17 cellular contexts compared by ENCODE assay signal in genomic region chr3:41258239-41258800, GRCh38. TPM values are rescaled to one million over a fixed set of nuclear protein-coding genes. Genes with fewer than 3 reads are reported as not detected.
DNase-seq lines count a peak whose midpoint lies in the region; ATAC-seq, FAIRE-seq and TF ChIP-seq lines count a peak whose summit lies in the region.
"Had no signal": no experiment of that assay in that cellular context is flagged by ENCODE, and none has a peak within 500 bp of the region (broad histone marks: within the 10 kb centered on the region; RNA-seq: fewer than 3 reads in every experiment).

No MANE protein-coding gene starts in this region.

- H3K4me3 ChIP-seq in liver (ENCODE audit: low read depth in 1 of 3, low read length in 3 of 3) (no peak overlapping the region), HepG2 (replicated peaks in 1 of 3; ENCODE audit: insufficient read depth in 1 of 3, low read depth in 2 of 3, low read length in 3 of 3) (no peak overlapping the region)
- H3K4me3 ChIP-seq: GM23248 had no signal

- TF ChIP-seq EP300 in HepG2 (IDR thresholded peaks at IDR 0.05; ENCODE audit: low read depth in 2 of 2, low read length in 2 of 2) (no peak), HepG2 (CRISPR knock-in tag; IDR thresholded peaks at IDR 0.05; ENCODE audit: borderline replicate concordance) (no peak)

- no peaks in the 10 kb centered on the region for H4K20me1 ChIP-seq in HepG2 (ENCODE audit: insufficient read depth, low read length)

- H3K36me3 ChIP-seq in liver (ENCODE audit: control insufficient read depth in 4 of 4, insufficient read depth in 3 of 4, low read depth in 1 of 4, low read length in 3 of 4) (no peaks in the 10 kb centered on the region), HepG2 (replicated peaks in 1 of 2; ENCODE audit: control insufficient read depth in 1 of 2, insufficient read depth in 2 of 2, low read length in 2 of 2) (peaks cover 0 to 2% of the 10 kb centered on the region in 2 experiments; a peak in 2 of 5 replicates)

- 78% methylated on average over 4 of the region's 4 CpGs for WGBS in liver
- 100% methylated on average over 4 of the region's 4 CpGs for WGBS in HepG2 (ENCODE audit: low lambda C conversion rate)

- H3K4me2 ChIP-seq in HepG2 (ENCODE audit: low read depth, low read length) = no peak overlapping the region

- H3K9me3 ChIP-seq in liver (ENCODE audit: control insufficient read depth in 4 of 4, low read length in 3 of 4) (no peaks in the 10 kb centered on the region), HepG2 (ENCODE audit: low read length) (no peaks in the 10 kb centered on the region)

- CTCF ChIA-PET in HepG2 (lab: Yijun Ruan, JAX; ENCODE audit: low intra/inter-chr PET ratio, low total read pairs) = no interaction called here

- no peak overlapping the region for H3K27ac Mint-ChIP-seq in activated T-cell treated with anti-CD3 and anti-CD28 coated beads, Interleukin-2, amount 50 U/mL, for 72 hours
- H3K27ac Mint-ChIP-seq: B cell; CD4-positive, alpha-beta T cell had no signal

- intact Hi-C loops in HepG2 (cut with micrococcal nuclease; ENCODE audit: unreplicated experiment) = no loop called here

- in situ Hi-C loops in HepG2 (cut with HindIII; ENCODE audit: extremely low pct_ligation_motif_present, low pct_unique_long_range_greater_than_20kb) = no loop called here

- no peaks in the 10 kb centered on the region for H3K27me3 Mint-ChIP-seq in activated T-cell treated with anti-CD3 and anti-CD28 coated beads, Interleukin-2, amount 50 U/mL, for 4 hours (ENCODE audit: low read depth)
- H3K27me3 Mint-ChIP-seq in activated T-cell treated with anti-CD3 and anti-CD28 coated beads, Interleukin-2, amount 50 U/mL, for 72 hours (ENCODE audit: low read depth) = no peaks in the 10 kb centered on the region
- H3K27me3 Mint-ChIP-seq: B cell; CD4-positive, alpha-beta T cell had no signal

- ATAC-seq in HepG2 (no peak), HG03439 (IDR thresholded peaks at IDR 0.05; ENCODE audit: unreplicated experiment) (no peak)
- ATAC-seq in activated T-cell treated with anti-CD3 and anti-CD28 coated beads, Interleukin-2, amount 50 U/mL, for 4 hours = no peak
- ATAC-seq in activated T-cell treated with anti-CD3 and anti-CD28 coated beads, Interleukin-2, amount 50 U/mL, for 72 hours (replicated peaks in 1 of 2) = no peak

- peak in 1 of 2 donors; percentile 14 for TF ChIP-seq RAD21 in liver (IDR thresholded peaks at IDR 0.05)
- TF ChIP-seq RAD21 in HepG2 (CRISPR knock-in tag; IDR thresholded peaks at IDR 0.05) = no peak

- peaks cover 4% of the 10 kb centered on the region for H3K36me3 Mint-ChIP-seq in activated T-cell treated with anti-CD3 and anti-CD28 coated beads, Interleukin-2, amount 50 U/mL, for 4 hours (ENCODE audit: insufficient read depth)
- H3K36me3 Mint-ChIP-seq in activated T-cell treated with anti-CD3 and anti-CD28 coated beads, Interleukin-2, amount 50 U/mL, for 72 hours (ENCODE audit: insufficient read depth in 2 of 2) = no peaks in the 10 kb centered on the region

- POLR2A ChIA-PET in HepG2 (lab: Yijun Ruan, JAX) = no interaction called here

- no peak for TF ChIP-seq POLR2A in HepG2 (IDR thresholded peaks at IDR 0.05; ENCODE audit: insufficient read depth in 1 of 2, low read depth in 2 of 2, low read length in 2 of 2)

- H3K4me1 ChIP-seq in liver (ENCODE audit: control insufficient read depth in 4 of 4, insufficient read depth in 4 of 4, low read length in 3 of 4) (peaks cover 0 to 5% (median 0%) of the 10 kb centered on the region in 4 donors), HepG2 (ENCODE audit: insufficient read depth, low read length) (no peaks in the 10 kb centered on the region)

- H3K27ac ChIP-seq in liver (ENCODE audit: low read depth in 1 of 2, low read length in 2 of 2) (no peak overlapping the region), HepG2 (ENCODE audit: extremely low read length, insufficient read depth, low read length) (no peak overlapping the region)
- H3K27ac ChIP-seq: GM23248 had no signal

- no peak for FAIRE-seq in HepG2 (lab: Jason Lieb, UNC)
- FAIRE-seq: GM18507 had no signal

- no peaks in the 10 kb centered on the region for H3K27me3 ChIP-seq in liver (ENCODE audit: control insufficient read depth in 4 of 4, insufficient read depth in 4 of 4, low read length in 3 of 4)
- no peaks in the 10 kb centered on the region for H3K27me3 ChIP-seq in HepG2 (ENCODE audit: control insufficient read depth in 1 of 2, insufficient read depth in 2 of 2, low read length in 2 of 2)

- H3K79me2 ChIP-seq in HepG2 (ENCODE audit: insufficient read depth, low read length) = no peaks in the 10 kb centered on the region

- no TSS peak for BruUV-seq in HepG2 (replicated peaks; lab: Mats Ljungman, UMichigan)

- no peaks in the 10 kb centered on the region for H3K4me1 Mint-ChIP-seq in activated T-cell treated with anti-CD3 and anti-CD28 coated beads, Interleukin-2, amount 50 U/mL, for 4 hours (ENCODE audit: low read depth)
- H3K4me1 Mint-ChIP-seq in activated T-cell treated with anti-CD3 and anti-CD28 coated beads, Interleukin-2, amount 50 U/mL, for 72 hours (ENCODE audit: low read depth) = no peaks in the 10 kb centered on the region
- H3K4me1 Mint-ChIP-seq: B cell had no signal

- H3K9me3 Mint-ChIP-seq in activated T-cell treated with anti-CD3 and anti-CD28 coated beads, Interleukin-2, amount 50 U/mL, for 4 hours = peaks cover 5% of the 10 kb centered on the region
- H3K9me3 Mint-ChIP-seq in activated T-cell treated with anti-CD3 and anti-CD28 coated beads, Interleukin-2, amount 50 U/mL, for 72 hours = no peaks in the 10 kb centered on the region
- H3K9me3 Mint-ChIP-seq: CD4-positive, alpha-beta T cell had no signal

- TF ChIP-seq CTCF in liver (IDR thresholded peaks at IDR 0.05; ENCODE audit: low read depth, low read length, missing input control) (no peak), HepG2 (CRISPR knock-in tag; IDR thresholded peaks at IDR 0.05) (no peak)

- H3K9ac ChIP-seq in liver (ENCODE audit: low read depth in 1 of 2, low read length in 2 of 2) (no peak overlapping the region), HepG2 (ENCODE audit: insufficient read depth, low read depth, low read length) (no peak overlapping the region)
- H3K9ac ChIP-seq: GM23248 had no signal

- no peak overlapping the region for H3K4me3 Mint-ChIP-seq in activated T-cell treated with anti-CD3 and anti-CD28 coated beads, Interleukin-2, amount 50 U/mL, for 4 hours
- no peak overlapping the region for H3K4me3 Mint-ChIP-seq in activated T-cell treated with anti-CD3 and anti-CD28 coated beads, Interleukin-2, amount 50 U/mL, for 72 hours
- H3K4me3 Mint-ChIP-seq: B cell; CD4-positive, alpha-beta T cell had no signal

- DNase-seq in HepG2 (ENCODE audit: low spot score) = no peak
- DNase-seq in fibroblast of gingiva (ENCODE audit: low read depth) = peak; percentile 80
- peak; percentile 30 for DNase-seq in iris pigment epithelial cell (ENCODE audit: low read depth)
- no peak for DNase-seq in OCI-M1 (lab: John Stamatoyannopoulos, UW)
- DNase-seq in activated T-cell treated with anti-CD3 and anti-CD28 coated beads, Interleukin-2, amount 50 U/mL, for 4 hours = no peak
- DNase-seq in activated T-cell treated with anti-CD3 and anti-CD28 coated beads, Interleukin-2, amount 50 U/mL, for 72 hours = no peak
- DNase-seq: ACHN; C1 segment of cervical spinal cord; Calu3; CD4-positive, alpha-beta T cell; DMS 273 treated with DMSO at 0.1 percent for 48 hours; GM23248; H7 had no signal

- no peak overlapping the region for H2AFZ ChIP-seq in HepG2 (ENCODE audit: low read length)
- H2AFZ ChIP-seq: GM23248 had no signal

TF ChIP-seq in liver, 16 proteins besides CTCF, POLR2A, EP300 and RAD21 (continues in another document):
- TF ChIP-seq EGR1 (IDR thresholded peaks at IDR 0.05; ENCODE audit: low read depth in 2 of 2) (no peak), NR2F2 (IDR thresholded peaks at IDR 0.05) (no peak), SP1 (IDR thresholded peaks at IDR 0.05) (no peak), YY1 (IDR thresholded peaks at IDR 0.05) (peak; percentile 72)

TF ChIP-seq in HepG2, 621 proteins besides CTCF, POLR2A, EP300 and RAD21 (continues in another document):
- no peak for TF ChIP-seq ZSCAN29 (CRISPR knock-in tag; conservative IDR thresholded peaks at IDR 0.05)
- TF ChIP-seq CENPX (CRISPR knock-in tag; IDR thresholded peaks at IDR 0.05) = no peak
- no peak for TF ChIP-seq HNRNPK (IDR thresholded peaks at IDR 0.05; ENCODE audit: low read depth, low read length, poor library complexity, severe bottlenecking)
- no peak for TF ChIP-seq NR1H2 (CRISPR knock-in tag; IDR thresholded peaks at IDR 0.05; ENCODE audit: borderline replicate concordance, low read depth)
- no peak for TF ChIP-seq ZNF792 (CRISPR knock-in tag; IDR thresholded peaks at IDR 0.05)
- no peak for TF ChIP-seq TOE1 (CRISPR knock-in tag; IDR thresholded peaks at IDR 0.05)
- no peak for TF ChIP-seq ZSCAN30 (CRISPR knock-in tag; IDR thresholded peaks at IDR 0.05)

RNA-seq across cellular contexts. Expression of gene CTNNB1, which starts 59.0 kb away (rescaled TPM):
- 100 to 1,000 TPM; 212 to 265 TPM for total RNA-seq in liver
- polyA plus RNA-seq in liver = 10 to 100 TPM; 63.3 to 89.1 TPM
- total RNA-seq in HepG2 (2016; rRNA removed; fragmentation: Illumina TruSeq; extraction: Trizol) = 489 and 700 TPM in 2 replicates
- total RNA-seq in HepG2 (2016; cell fraction: cytosol; rRNA removed; fragmentation: Illumina TruSeq; extraction: Trizol; ENCODE audit: low read depth) = 50.2 and 54.9 TPM in 2 replicates
- total RNA-seq in HepG2 (2016; cell fraction: insoluble cytoplasmic fraction; rRNA removed; fragmentation: Illumina TruSeq; extraction: Trizol) = 488 and 720 TPM in 2 replicates
- total RNA-seq in HepG2 (2016; cell fraction: membrane; rRNA removed; fragmentation: Illumina TruSeq; extraction: Trizol) = 94.6 and 98.6 TPM in 2 replicates
- 268 and 292 TPM in 2 replicates for total RNA-seq in HepG2 (2016; cell fraction: nucleus; rRNA removed; fragmentation: Illumina TruSeq; extraction: Trizol)
- 398 and 417 TPM in 2 replicates for polyA plus RNA-seq in HepG2 (2011; rRNA removed)
- polyA plus RNA-seq in HepG2 (2011; cell fraction: cytosol; rRNA removed) = 460 and 473 TPM in 2 replicates
- 417 and 480 TPM in 2 replicates for polyA plus RNA-seq in HepG2 (2011; cell fraction: nucleus; rRNA removed)
- 229 and 276 TPM in 2 replicates for polyA plus RNA-seq in HepG2 (2012)
- 7.0 and 9.4 TPM in 2 replicates for polyA plus RNA-seq in HepG2 (2016; cell fraction: cytosol; fragmentation: Illumina TruSeq; extraction: Trizol; ENCODE audit: low read depth)
- 347 and 367 TPM in 2 replicates for polyA plus RNA-seq in HepG2 (2016; cell fraction: insoluble cytoplasmic fraction; fragmentation: Illumina TruSeq; extraction: Trizol; ENCODE audit: low read depth)
- 21.8 and 23.3 TPM in 2 replicates for polyA plus RNA-seq in HepG2 (2016; cell fraction: membrane; fragmentation: Illumina TruSeq; extraction: Trizol; ENCODE audit: low read depth)
- polyA plus RNA-seq in HepG2 (2016; cell fraction: nucleus; fragmentation: Illumina TruSeq; extraction: Trizol; ENCODE audit: insufficient read depth, low read depth) = 235 and 254 TPM in 2 replicates
- 1,533 and 3,275 TPM in 2 replicates for polyA minus RNA-seq in HepG2 (2011; rRNA and poly(A)+ RNA removed; ENCODE audit: low replicate concordance)
- 616 and 632 TPM in 2 replicates for polyA minus RNA-seq in HepG2 (2011; cell fraction: cytosol; rRNA and poly(A)+ RNA removed)
- 538 and 639 TPM in 2 replicates for polyA minus RNA-seq in HepG2 (2011; cell fraction: nucleus; rRNA and poly(A)+ RNA removed)
- total RNA-seq in activated T-cell treated with anti-CD3 and anti-CD28 coated beads, Interleukin-2, amount 50 U/mL, for 4 hours = 100 to 1,000 TPM; 132 to 190 (median 168) TPM
- total RNA-seq in activated T-cell treated with anti-CD3 and anti-CD28 coated beads, Interleukin-2, amount 50 U/mL, for 72 hours = 100 to 1,000 TPM in 1 of 2 donors, 10 to 100 TPM in 1; 93.3 to 137 TPM

Comparison
In these comparisons a context has a peak if more than half of its experiments do, and no peak if none do; other contexts are left out.
1. DNase-seq: peak in fibroblast of gingiva (single experiment) and iris pigment epithelial cell (single experiment); none in HepG2 (single experiment), OCI-M1 (single experiment), activated T-cell treated with anti-CD3 and anti-CD28 coated beads, Interleukin-2, amount 50 U/mL, for 4 hours (single experiment) and activated T-cell treated with anti-CD3 and anti-CD28 coated beads, Interleukin-2, amount 50 U/mL, for 72 hours (0 of 2).